Comparison of ENCODE assay signal across 1 cellular context in the genomic region with DNA sequence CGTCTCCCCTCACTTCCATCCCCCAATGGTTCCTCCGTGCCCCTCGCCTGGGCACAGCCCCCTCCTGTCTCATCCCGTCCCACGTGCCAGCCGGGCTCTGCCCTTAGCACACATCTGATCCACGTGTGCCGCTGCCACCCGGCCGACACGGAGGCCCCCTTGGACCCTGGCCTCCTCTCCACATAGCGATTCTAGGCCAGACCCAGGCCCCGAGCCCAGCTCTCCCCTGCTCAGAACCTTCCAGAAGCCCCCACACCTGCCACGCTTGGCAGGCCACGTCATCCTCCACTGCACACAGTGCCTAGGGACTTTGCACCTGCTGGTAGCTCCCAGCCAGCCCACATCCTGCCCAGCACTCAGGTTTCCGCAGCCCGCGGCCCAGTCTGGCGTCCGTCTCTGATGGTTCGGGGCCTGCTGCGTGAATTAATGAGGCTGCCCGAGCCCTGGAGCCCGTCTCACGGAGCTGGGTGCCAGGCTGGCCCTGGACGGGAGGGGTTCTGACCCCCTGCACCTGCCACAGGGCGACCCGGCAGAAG.
TF ChIP-seq lines count a peak whose summit lies in the region.

No MANE protein-coding gene starts in this region.

TF ChIP-seq in GM23338, 12 proteins besides CTCF, POLR2A, EP300 and RAD21 (continued from another document):
- TF ChIP-seq, protein P1, sequence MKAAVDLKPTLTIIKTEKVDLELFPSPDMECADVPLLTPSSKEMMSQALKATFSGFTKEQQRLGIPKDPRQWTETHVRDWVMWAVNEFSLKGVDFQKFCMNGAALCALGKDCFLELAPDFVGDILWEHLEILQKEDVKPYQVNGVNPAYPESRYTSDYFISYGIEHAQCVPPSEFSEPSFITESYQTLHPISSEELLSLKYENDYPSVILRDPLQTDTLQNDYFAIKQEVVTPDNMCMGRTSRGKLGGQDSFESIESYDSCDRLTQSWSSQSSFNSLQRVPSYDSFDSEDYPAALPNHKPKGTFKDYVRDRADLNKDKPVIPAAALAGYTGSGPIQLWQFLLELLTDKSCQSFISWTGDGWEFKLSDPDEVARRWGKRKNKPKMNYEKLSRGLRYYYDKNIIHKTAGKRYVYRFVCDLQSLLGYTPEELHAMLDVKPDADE (IDR thresholded peaks at IDR 0.05): no peak
- TF ChIP-seq NANOG (IDR thresholded peaks at IDR 0.05; ENCODE audit: borderline replicate concordance) (no peak), EZH2phosphoT487 (IDR thresholded peaks at IDR 0.05; ENCODE audit: unreplicated experiment) (no peak), ZNF331 (CRISPR knock-in tag; IDR thresholded peaks at IDR 0.05; ENCODE audit: low read depth) (no peak), JUNB (IDR thresholded peaks at IDR 0.05; ENCODE audit: unreplicated experiment) (no peak)
